Comparison of ENCODE assay signal across 12 cellular contexts in the genomic region with DNA sequence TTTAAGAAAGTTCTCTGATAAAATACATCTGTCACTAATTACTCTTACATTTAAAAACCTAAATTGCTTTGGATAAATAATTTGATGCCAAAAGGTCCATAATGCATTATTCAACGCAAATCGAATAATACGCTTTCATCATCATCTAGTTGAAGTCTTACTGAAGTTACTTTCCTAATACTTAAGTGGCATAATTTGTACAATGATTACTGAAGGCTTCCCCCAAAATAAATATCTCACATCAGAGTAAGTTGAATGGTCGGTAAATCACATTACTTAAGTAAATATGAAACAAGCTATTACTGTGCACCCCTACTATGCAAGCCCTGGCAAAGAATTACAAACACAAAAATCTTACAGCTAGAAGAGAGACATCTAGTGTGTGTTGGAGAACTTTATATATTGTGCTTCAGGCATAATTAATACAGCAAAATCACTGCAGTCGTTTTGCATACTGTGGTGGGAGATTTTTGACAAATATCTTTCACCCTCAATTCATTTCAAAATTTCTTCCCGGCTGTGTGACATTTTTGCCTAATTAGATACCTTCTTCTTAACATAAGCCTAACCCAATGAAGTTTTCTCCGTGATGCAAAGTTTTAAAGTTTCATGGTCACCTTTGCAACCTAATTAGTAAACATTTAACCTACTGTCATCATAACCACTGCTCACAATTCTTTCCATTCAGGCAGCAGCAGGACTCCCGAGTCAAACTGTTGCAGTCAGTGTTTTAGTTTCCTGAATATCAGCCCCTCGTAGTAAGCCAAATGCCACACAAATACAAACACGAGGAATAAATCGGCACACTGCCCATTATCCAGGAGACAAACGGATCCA.
DNase-seq lines count a peak whose midpoint lies in the region; ATAC-seq and TF ChIP-seq lines count a peak whose summit lies in the region.
"Had no signal": no experiment of that assay in that cellular context is flagged by ENCODE, and none has a peak within 500 bp of the region (broad histone marks: within the 10 kb centered on the region; RNA-seq: fewer than 3 reads in every experiment).

No MANE protein-coding gene starts in this region.

- H3K27me3 Mint-ChIP-seq in neural progenitor cell (ENCODE audit: insufficient read depth, low read depth), result peaks cover 2% of the 10 kb centered on the region

- H4K20me1 ChIP-seq in neural progenitor cell (ENCODE audit: low read depth), result peaks cover 10% of the 10 kb centered on the region

- H3K4me3 Mint-ChIP-seq in neural progenitor cell, result peak overlapping the region; percentile 90
- H3K4me3 Mint-ChIP-seq: dendritic cell treated with granulocyte-macrophage colony-stimulating factor and Interleukin-4, amounts not matched to agents 40 ng/mL and 50 ng/mL, for 4 days had no signal

- no peak overlapping the region for H3K27ac Mint-ChIP-seq in neural progenitor cell
- H3K27ac Mint-ChIP-seq: activated naive CD4-positive, alpha-beta T cell treated with anti-CD3 and anti-CD28 coated beads, Interleukin-2, amount 50 U/mL, for 72 hours; dendritic cell treated with granulocyte-macrophage colony-stimulating factor and Interleukin-4, amounts not matched to agents 40 ng/mL and 50 ng/mL, for 4 days had no signal

- H3K36me3 ChIP-seq in BE2C, result no peaks in the 10 kb centered on the region
- H3K36me3 ChIP-seq in neural progenitor cell, result no peaks in the 10 kb centered on the region

- TF ChIP-seq CTCF in BE2C (IDR thresholded peaks at IDR 0.05; ENCODE audit: low read depth, low read length) (no peak), choroid plexus epithelial cell (conservative IDR thresholded peaks at IDR 0.05; ENCODE audit: low read depth, low read length) (no peak), neural progenitor cell (IDR thresholded peaks at IDR 0.05) (no peak)

- no peak overlapping the region for H2AFZ ChIP-seq in neural progenitor cell (replicated peaks)
- H2AFZ ChIP-seq: PC-9 had no signal

- H3K4me3 ChIP-seq in BE2C (ENCODE audit: low read depth, low read length) (peak overlapping the region; percentile 56), choroid plexus epithelial cell (ENCODE audit: low read depth, low read length) (no peak overlapping the region), neural progenitor cell (no peak overlapping the region)
- H3K4me3 ChIP-seq: PC-9 had no signal

- ATAC-seq in stimulated activated naive CD8-positive, alpha-beta T cell treated with anti-CD3 and anti-CD28 coated beads, Interleukin-15, Interleukin-2, amounts not matched to agents 100 U/mL and 50 U/mL, for 24 hours, result no peak
- ATAC-seq in GM21529 (IDR thresholded peaks at IDR 0.05; ENCODE audit: unreplicated experiment), result no peak
- ATAC-seq: activated naive CD4-positive, alpha-beta T cell treated with anti-CD3 and anti-CD28 coated beads, Interleukin-2, amount 50 U/mL, for 72 hours had no signal

- H3K27ac ChIP-seq in neural progenitor cell, result no peak overlapping the region
- H3K27ac ChIP-seq: PC-9 had no signal

- DNase-seq in BE2C (no peak), NCI-H526 (lab: John Stamatoyannopoulos, UW) (peak; percentile 22 to 46), choroid plexus epithelial cell (ENCODE audit: low read depth) (peak; percentile 3), neural progenitor cell (ENCODE audit: low spot score) (no peak), cerebellar nuclear complex (lab: John Stamatoyannopoulos, UW) (no peak)
- no peak for DNase-seq in stimulated activated CD4-positive, alpha-beta T cell treated with anti-CD3 and anti-CD28 coated beads, Interleukin-2, amount 100 ng/mL, for 24 hours
- DNase-seq in stimulated activated naive CD8-positive, alpha-beta T cell treated with anti-CD3 and anti-CD28 coated beads, Interleukin-15, Interleukin-2, amounts not matched to agents 100 U/mL and 50 U/mL, for 24 hours, result no peak
- DNase-seq: PC-9; stimulated activated CD4-positive, alpha-beta T cell treated with anti-CD3 and anti-CD28 coated beads, Interleukin-15, amount 100 ng/mL, for 24 hours had no signal

- H3K27me3 ChIP-seq in BE2C, result no peaks in the 10 kb centered on the region
- peaks cover 61% of the 10 kb centered on the region for H3K27me3 ChIP-seq in neural progenitor cell

- H3F3A ChIP-seq in neural progenitor cell (ENCODE audit: low read depth), result peaks cover 40% of the 10 kb centered on the region

- H3K9me3 Mint-ChIP-seq in neural progenitor cell, result peaks cover 4% of the 10 kb centered on the region
- H3K9me3 Mint-ChIP-seq: activated naive CD4-positive, alpha-beta T cell treated with anti-CD3 and anti-CD28 coated beads, Interleukin-2, amount 50 U/mL, for 72 hours; dendritic cell treated with granulocyte-macrophage colony-stimulating factor and Interleukin-4, amounts not matched to agents 40 ng/mL and 50 ng/mL, for 4 days had no signal

- H3K4me1 ChIP-seq in BE2C (peaks cover 3% of the 10 kb centered on the region; the same call in 1 of the 2 replicates), neural progenitor cell (peaks cover 24% of the 10 kb centered on the region)

- no peaks in the 10 kb centered on the region for H3K79me2 ChIP-seq in neural progenitor cell (ENCODE audit: low read depth)

- no peak overlapping the region for H3K9ac ChIP-seq in neural progenitor cell

- peaks cover 2% of the 10 kb centered on the region for H3K36me3 Mint-ChIP-seq in neural progenitor cell

- no peaks in the 10 kb centered on the region for H3K9me3 ChIP-seq in BE2C
- no peaks in the 10 kb centered on the region for H3K9me3 ChIP-seq in neural progenitor cell (ENCODE audit: low read depth)

- H3K4me1 Mint-ChIP-seq in neural progenitor cell, result peaks cover 57% of the 10 kb centered on the region

- no peak overlapping the region for H3K4me2 ChIP-seq in neural progenitor cell
- H3K4me2 ChIP-seq: PC-9 had no signal

Comparison
In these comparisons a context has a peak if more than half of its experiments do, and no peak if none do; other contexts are left out.
1. DNase-seq: peak in NCI-H526 (2 of 2) and choroid plexus epithelial cell (single experiment); none in BE2C (single experiment), neural progenitor cell (single experiment), stimulated activated CD4-positive, alpha-beta T cell treated with anti-CD3 and anti-CD28 coated beads, Interleukin-2, amount 100 ng/mL, for 24 hours (0 of 2), cerebellar nuclear complex (0 of 2) and stimulated activated naive CD8-positive, alpha-beta T cell treated with anti-CD3 and anti-CD28 coated beads, Interleukin-15, Interleukin-2, amounts not matched to agents 100 U/mL and 50 U/mL, for 24 hours (single experiment).